ENCODE assay signal across 1 cellular context in the genomic region with DNA sequence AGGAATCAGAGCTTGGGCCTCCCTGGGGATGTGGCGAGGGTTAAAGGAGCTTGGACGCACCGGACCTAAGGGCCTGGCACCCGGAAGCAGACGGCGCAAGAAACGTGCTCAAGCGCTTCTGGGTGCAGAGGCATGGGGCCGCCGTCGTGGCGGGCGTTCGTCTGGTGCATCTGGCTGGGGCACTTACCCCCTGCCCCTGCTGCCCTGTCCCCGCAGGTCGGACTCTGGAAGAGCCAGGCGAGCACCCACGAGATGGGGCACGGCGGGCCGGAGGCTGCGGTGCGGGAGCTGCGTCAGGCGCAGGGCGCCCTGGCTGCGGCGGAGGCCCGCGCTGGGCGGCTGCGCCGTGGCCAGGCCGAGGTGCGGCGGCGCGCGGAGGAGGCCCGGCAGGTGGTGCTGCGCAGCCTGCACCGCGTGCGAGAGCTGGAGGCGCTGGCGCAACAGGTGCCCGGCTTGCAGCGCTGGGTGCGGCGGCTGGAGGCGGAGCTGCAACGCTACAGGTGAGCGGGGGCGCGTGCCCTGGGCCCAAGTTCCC.
TF ChIP-seq lines count a peak whose summit lies in the region.

No MANE protein-coding gene starts in this region.

TF ChIP-seq in HepG2, 621 proteins besides CTCF, POLR2A, EP300 and RAD21 (continued from another document and continues in another):
- TF ChIP-seq, protein P1, sequence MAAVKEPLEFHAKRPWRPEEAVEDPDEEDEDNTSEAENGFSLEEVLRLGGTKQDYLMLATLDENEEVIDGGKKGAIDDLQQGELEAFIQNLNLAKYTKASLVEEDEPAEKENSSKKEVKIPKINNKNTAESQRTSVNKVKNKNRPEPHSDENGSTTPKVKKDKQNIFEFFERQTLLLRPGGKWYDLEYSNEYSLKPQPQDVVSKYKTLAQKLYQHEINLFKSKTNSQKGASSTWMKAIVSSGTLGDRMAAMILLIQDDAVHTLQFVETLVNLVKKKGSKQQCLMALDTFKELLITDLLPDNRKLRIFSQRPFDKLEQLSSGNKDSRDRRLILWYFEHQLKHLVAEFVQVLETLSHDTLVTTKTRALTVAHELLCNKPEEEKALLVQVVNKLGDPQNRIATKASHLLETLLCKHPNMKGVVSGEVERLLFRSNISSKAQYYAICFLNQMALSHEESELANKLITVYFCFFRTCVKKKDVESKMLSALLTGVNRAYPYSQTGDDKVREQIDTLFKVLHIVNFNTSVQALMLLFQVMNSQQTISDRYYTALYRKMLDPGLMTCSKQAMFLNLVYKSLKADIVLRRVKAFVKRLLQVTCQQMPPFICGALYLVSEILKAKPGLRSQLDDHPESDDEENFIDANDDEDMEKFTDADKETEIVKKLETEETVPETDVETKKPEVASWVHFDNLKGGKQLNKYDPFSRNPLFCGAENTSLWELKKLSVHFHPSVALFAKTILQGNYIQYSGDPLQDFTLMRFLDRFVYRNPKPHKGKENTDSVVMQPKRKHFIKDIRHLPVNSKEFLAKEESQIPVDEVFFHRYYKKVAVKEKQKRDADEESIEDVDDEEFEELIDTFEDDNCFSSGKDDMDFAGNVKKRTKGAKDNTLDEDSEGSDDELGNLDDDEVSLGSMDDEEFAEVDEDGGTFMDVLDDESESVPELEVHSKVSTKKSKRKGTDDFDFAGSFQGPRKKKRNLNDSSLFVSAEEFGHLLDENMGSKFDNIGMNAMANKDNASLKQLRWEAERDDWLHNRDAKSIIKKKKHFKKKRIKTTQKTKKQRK (IDR thresholded peaks at IDR 0.05; ENCODE audit: low read length) = no peak
- TF ChIP-seq ZNF75D (CRISPR knock-in tag; IDR thresholded peaks at IDR 0.05; ENCODE audit: borderline replicate concordance) (no peak), TBP (CRISPR knock-in tag; IDR thresholded peaks at IDR 0.05) (no peak), RBM22 (optimal IDR thresholded peaks at IDR 0.05; ENCODE audit: low read length) (no peak), ZNF674 (CRISPR knock-in tag; IDR thresholded peaks at IDR 0.05; ENCODE audit: low read depth) (no peak), ZNF263 (CRISPR knock-in tag; IDR thresholded peaks at IDR 0.05) (peak; percentile 31; the same call in 1 of the 2 replicates), KLF11 (CRISPR knock-in tag; IDR thresholded peaks at IDR 0.05) (no peak), ARHGAP35 (CRISPR knock-in tag; IDR thresholded peaks at IDR 0.05; ENCODE audit: borderline replicate concordance) (no peak), ZNF776 (CRISPR knock-in tag; IDR thresholded peaks at IDR 0.05) (peak; percentile 60; the same call in 1 of the 2 replicates), SIN3A (IDR thresholded peaks at IDR 0.05; ENCODE audit: borderline replicate concordance, low read depth, low read length) (no peak), SMAD3 (CRISPR knock-in tag; IDR thresholded peaks at IDR 0.05) (no peak), SRSF9 (IDR thresholded peaks at IDR 0.05; ENCODE audit: borderline replicate concordance, insufficient read depth, low read depth, low read length, poor library complexity, severe bottlenecking) (no peak), ZNF572 (CRISPR knock-in tag; IDR thresholded peaks at IDR 0.05) (no peak), ZNF670 (CRISPR knock-in tag; IDR thresholded peaks at IDR 0.05; ENCODE audit: borderline replicate concordance) (no peak), SYNCRIP (IDR thresholded peaks at IDR 0.05; ENCODE audit: insufficient read depth, low read depth, low read length) (no peak), LCORL (IDR thresholded peaks at IDR 0.05) (no peak), LCORL (CRISPR knock-in tag; IDR thresholded peaks at IDR 0.05) (no peak), TBX3 (IDR thresholded peaks at IDR 0.05; ENCODE audit: borderline replicate concordance) (no peak), CREB1 (IDR thresholded peaks at IDR 0.05) (no peak), CREB1 (CRISPR knock-in tag; IDR thresholded peaks at IDR 0.05) (no peak), ZNF749 (CRISPR knock-in tag; IDR thresholded peaks at IDR 0.05; ENCODE audit: borderline replicate concordance) (no peak), RNF2 (conservative IDR thresholded peaks at IDR 0.05; ENCODE audit: low read depth) (peak; percentile 72; the same call in 1 of the 2 replicates), ZNF629 (CRISPR knock-in tag; conservative IDR thresholded peaks at IDR 0.05) (no peak), TRIM24 (CRISPR knock-in tag; IDR thresholded peaks at IDR 0.05) (no peak)
- TF ChIP-seq, protein P2, sequence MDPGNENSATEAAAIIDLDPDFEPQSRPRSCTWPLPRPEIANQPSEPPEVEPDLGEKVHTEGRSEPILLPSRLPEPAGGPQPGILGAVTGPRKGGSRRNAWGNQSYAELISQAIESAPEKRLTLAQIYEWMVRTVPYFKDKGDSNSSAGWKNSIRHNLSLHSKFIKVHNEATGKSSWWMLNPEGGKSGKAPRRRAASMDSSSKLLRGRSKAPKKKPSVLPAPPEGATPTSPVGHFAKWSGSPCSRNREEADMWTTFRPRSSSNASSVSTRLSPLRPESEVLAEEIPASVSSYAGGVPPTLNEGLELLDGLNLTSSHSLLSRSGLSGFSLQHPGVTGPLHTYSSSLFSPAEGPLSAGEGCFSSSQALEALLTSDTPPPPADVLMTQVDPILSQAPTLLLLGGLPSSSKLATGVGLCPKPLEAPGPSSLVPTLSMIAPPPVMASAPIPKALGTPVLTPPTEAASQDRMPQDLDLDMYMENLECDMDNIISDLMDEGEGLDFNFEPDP (CRISPR knock-in tag; conservative IDR thresholded peaks at IDR 0.05) = no peak
- TF ChIP-seq, protein P3, sequence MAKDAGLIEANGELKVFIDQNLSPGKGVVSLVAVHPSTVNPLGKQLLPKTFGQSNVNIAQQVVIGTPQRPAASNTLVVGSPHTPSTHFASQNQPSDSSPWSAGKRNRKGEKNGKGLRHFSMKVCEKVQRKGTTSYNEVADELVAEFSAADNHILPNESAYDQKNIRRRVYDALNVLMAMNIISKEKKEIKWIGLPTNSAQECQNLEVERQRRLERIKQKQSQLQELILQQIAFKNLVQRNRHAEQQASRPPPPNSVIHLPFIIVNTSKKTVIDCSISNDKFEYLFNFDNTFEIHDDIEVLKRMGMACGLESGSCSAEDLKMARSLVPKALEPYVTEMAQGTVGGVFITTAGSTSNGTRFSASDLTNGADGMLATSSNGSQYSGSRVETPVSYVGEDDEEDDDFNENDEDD (CRISPR knock-in tag; IDR thresholded peaks at IDR 0.05; ENCODE audit: borderline replicate concordance) = peak; percentile 84; the same call in 1 of the 2 replicates
- TF ChIP-seq, protein P4, sequence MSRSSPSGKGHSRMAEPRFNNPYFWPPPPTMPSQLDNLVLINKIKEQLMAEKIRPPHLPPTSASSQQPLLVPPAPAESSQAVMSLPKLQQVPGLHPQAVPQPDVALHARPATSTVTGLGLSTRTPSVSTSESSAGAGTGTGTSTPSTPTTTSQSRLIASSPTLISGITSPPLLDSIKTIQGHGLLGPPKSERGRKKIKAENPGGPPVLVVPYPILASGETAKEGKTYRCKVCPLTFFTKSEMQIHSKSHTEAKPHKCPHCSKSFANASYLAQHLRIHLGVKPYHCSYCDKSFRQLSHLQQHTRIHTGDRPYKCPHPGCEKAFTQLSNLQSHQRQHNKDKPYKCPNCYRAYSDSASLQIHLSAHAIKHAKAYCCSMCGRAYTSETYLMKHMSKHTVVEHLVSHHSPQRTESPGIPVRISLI (CRISPR knock-in tag; IDR thresholded peaks at IDR 0.05; ENCODE audit: borderline replicate concordance) = no peak
- TF ChIP-seq, protein P5, sequence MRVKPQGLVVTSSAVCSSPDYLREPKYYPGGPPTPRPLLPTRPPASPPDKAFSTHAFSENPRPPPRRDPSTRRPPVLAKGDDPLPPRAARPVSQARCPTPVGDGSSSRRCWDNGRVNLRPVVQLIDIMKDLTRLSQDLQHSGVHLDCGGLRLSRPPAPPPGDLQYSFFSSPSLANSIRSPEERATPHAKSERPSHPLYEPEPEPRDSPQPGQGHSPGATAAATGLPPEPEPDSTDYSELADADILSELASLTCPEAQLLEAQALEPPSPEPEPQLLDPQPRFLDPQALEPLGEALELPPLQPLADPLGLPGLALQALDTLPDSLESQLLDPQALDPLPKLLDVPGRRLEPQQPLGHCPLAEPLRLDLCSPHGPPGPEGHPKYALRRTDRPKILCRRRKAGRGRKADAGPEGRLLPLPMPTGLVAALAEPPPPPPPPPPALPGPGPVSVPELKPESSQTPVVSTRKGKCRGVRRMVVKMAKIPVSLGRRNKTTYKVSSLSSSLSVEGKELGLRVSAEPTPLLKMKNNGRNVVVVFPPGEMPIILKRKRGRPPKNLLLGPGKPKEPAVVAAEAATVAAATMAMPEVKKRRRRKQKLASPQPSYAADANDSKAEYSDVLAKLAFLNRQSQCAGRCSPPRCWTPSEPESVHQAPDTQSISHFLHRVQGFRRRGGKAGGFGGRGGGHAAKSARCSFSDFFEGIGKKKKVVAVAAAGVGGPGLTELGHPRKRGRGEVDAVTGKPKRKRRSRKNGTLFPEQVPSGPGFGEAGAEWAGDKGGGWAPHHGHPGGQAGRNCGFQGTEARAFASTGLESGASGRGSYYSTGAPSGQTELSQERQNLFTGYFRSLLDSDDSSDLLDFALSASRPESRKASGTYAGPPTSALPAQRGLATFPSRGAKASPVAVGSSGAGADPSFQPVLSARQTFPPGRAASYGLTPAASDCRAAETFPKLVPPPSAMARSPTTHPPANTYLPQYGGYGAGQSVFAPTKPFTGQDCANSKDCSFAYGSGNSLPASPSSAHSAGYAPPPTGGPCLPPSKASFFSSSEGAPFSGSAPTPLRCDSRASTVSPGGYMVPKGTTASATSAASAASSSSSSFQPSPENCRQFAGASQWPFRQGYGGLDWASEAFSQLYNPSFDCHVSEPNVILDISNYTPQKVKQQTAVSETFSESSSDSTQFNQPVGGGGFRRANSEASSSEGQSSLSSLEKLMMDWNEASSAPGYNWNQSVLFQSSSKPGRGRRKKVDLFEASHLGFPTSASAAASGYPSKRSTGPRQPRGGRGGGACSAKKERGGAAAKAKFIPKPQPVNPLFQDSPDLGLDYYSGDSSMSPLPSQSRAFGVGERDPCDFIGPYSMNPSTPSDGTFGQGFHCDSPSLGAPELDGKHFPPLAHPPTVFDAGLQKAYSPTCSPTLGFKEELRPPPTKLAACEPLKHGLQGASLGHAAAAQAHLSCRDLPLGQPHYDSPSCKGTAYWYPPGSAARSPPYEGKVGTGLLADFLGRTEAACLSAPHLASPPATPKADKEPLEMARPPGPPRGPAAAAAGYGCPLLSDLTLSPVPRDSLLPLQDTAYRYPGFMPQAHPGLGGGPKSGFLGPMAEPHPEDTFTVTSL (CRISPR knock-in tag; IDR thresholded peaks at IDR 0.05; ENCODE audit: borderline replicate concordance) = no peak
- TF ChIP-seq, protein P6, sequence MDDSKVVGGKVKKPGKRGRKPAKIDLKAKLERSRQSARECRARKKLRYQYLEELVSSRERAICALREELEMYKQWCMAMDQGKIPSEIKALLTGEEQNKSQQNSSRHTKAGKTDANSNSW (CRISPR knock-in tag; IDR thresholded peaks at IDR 0.05; ENCODE audit: borderline replicate concordance) = no peak
- TF ChIP-seq, protein P7, sequence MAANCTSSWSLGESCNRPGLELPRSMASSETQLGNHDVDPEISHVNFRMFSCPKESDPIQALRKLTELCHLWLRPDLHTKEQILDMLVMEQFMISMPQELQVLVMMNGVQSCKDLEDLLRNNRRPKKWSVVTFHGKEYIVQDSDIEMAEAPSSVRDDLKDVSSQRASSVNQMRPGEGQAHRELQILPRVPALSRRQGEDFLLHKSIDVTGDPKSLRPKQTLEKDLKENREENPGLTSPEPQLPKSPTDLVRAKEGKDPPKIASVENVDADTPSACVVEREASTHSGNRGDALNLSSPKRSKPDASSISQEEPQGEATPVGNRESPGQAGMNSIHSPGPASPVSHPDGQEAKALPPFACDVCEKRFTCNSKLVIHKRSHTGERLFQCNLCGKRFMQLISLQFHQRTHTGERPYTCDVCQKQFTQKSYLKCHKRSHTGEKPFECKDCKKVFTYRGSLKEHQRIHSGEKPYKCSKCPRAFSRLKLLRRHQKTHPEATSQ (CRISPR knock-in tag; IDR thresholded peaks at IDR 0.05; ENCODE audit: borderline replicate concordance) = no peak
- TF ChIP-seq, protein P8, sequence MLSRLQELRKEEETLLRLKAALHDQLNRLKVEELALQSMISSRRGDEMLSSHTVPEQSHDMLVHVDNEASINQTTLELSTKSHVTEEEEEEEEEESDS (CRISPR knock-in tag; IDR thresholded peaks at IDR 0.05; ENCODE audit: borderline replicate concordance) = no peak
- TF ChIP-seq, protein P9, sequence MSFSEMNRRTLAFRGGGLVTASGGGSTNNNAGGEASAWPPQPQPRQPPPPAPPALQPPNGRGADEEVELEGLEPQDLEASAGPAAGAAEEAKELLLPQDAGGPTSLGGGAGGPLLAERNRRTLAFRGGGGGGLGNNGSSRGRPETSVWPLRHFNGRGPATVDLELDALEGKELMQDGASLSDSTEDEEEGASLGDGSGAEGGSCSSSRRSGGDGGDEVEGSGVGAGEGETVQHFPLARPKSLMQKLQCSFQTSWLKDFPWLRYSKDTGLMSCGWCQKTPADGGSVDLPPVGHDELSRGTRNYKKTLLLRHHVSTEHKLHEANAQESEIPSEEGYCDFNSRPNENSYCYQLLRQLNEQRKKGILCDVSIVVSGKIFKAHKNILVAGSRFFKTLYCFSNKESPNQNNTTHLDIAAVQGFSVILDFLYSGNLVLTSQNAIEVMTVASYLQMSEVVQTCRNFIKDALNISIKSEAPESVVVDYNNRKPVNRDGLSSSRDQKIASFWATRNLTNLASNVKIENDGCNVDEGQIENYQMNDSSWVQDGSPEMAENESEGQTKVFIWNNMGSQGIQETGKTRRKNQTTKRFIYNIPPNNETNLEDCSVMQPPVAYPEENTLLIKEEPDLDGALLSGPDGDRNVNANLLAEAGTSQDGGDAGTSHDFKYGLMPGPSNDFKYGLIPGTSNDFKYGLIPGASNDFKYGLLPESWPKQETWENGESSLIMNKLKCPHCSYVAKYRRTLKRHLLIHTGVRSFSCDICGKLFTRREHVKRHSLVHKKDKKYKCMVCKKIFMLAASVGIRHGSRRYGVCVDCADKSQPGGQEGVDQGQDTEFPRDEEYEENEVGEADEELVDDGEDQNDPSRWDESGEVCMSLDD (CRISPR knock-in tag; IDR thresholded peaks at IDR 0.05; ENCODE audit: borderline replicate concordance) = no peak
- TF ChIP-seq, protein P10, sequence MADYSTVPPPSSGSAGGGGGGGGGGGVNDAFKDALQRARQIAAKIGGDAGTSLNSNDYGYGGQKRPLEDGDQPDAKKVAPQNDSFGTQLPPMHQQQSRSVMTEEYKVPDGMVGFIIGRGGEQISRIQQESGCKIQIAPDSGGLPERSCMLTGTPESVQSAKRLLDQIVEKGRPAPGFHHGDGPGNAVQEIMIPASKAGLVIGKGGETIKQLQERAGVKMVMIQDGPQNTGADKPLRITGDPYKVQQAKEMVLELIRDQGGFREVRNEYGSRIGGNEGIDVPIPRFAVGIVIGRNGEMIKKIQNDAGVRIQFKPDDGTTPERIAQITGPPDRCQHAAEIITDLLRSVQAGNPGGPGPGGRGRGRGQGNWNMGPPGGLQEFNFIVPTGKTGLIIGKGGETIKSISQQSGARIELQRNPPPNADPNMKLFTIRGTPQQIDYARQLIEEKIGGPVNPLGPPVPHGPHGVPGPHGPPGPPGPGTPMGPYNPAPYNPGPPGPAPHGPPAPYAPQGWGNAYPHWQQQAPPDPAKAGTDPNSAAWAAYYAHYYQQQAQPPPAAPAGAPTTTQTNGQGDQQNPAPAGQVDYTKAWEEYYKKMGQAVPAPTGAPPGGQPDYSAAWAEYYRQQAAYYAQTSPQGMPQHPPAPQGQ (CRISPR knock-in tag; IDR thresholded peaks at IDR 0.05; ENCODE audit: borderline replicate concordance) = no peak
- TF ChIP-seq, protein P11, sequence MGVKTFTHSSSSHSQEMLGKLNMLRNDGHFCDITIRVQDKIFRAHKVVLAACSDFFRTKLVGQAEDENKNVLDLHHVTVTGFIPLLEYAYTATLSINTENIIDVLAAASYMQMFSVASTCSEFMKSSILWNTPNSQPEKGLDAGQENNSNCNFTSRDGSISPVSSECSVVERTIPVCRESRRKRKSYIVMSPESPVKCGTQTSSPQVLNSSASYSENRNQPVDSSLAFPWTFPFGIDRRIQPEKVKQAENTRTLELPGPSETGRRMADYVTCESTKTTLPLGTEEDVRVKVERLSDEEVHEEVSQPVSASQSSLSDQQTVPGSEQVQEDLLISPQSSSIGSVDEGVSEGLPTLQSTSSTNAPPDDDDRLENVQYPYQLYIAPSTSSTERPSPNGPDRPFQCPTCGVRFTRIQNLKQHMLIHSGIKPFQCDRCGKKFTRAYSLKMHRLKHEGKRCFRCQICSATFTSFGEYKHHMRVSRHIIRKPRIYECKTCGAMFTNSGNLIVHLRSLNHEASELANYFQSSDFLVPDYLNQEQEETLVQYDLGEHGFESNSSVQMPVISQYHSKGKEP (CRISPR knock-in tag; IDR thresholded peaks at IDR 0.05) = no peak
